In the genomic region with DNA sequence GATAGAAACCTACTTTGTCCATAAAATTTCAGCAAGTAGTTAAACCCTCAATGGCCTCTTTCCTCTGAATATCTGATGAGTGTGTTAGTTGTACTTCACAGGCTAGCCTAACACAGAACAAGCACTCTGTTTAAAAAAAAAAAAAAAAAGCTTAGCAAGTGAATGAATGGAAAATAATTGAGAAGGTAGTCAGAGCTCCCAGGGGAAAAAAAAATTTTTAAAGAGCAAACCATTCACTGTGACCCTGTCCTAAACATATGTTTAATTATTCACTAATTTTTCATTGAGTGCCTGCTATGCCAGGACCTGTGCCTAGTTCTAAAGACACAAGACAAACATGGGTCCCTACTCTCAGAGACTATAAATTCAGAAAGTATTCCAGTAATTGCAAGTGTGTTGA, we compare ENCODE assay signal across 19 cellular contexts.
DNase-seq lines count a peak whose midpoint lies in the region; ATAC-seq, FAIRE-seq and TF ChIP-seq lines count a peak whose summit lies in the region.
"Had no signal": no experiment of that assay in that cellular context is flagged by ENCODE, and none has a peak within 500 bp of the region (broad histone marks: within the 10 kb centered on the region; RNA-seq: fewer than 3 reads in every experiment).

No MANE protein-coding gene starts in this region.

- no peak overlapping the region for H3K27ac ChIP-seq in A549
- H3K27ac ChIP-seq in GM23248: no peak overlapping the region
- H3K27ac ChIP-seq in lower lobe of right lung: no peak overlapping the region

- no peak for TF ChIP-seq RAD21 in A549 (conservative IDR thresholded peaks at IDR 0.05 in 1 of 2, IDR thresholded peaks at IDR 0.05 in 1 of 2)

- TF ChIP-seq EP300 in A549 (IDR thresholded peaks at IDR 0.05): no peak

- CTCF ChIA-PET in A549 (lab: Yijun Ruan, JAX): interaction anchor here (1.3 kb wide), 1 partner anchor 98 kb away, joined by 3 read pairs; no protein-coding TSS in a partner anchor

- H2AFZ ChIP-seq in GM23248: no peak overlapping the region

- DNase-seq in A549 (ENCODE audit: low read depth in 1 of 2, low spot score in 1 of 2) (no peak), GM23248 (peak; percentile 7), fibroblast of the aortic adventitia (ENCODE audit: low read depth) (peak; percentile 35), lower lobe of right lung (no peak), pons (ENCODE audit: low spot score) (no peak)
- DNase-seq in stimulated activated CD4-positive, alpha-beta T cell treated with anti-CD3 and anti-CD28 coated beads, Interleukin-2, amount 100 ng/mL, for 48 hours: no peak
- DNase-seq: C1 segment of cervical spinal cord, DMS 273 treated with DMSO at 0.1 percent for 48 hours, NCI-H1105, NCI-H1694, NCI-H2081 treated with DMSO at 0.1 percent for 48 hours, NCI-H510A, NCI-H774, SHP77, SK-N-SH had no signal

- H3K4me2 ChIP-seq in A549 (0 out of 3 replicates have a peak overlapping the region, but pooled peaks have one; percentile 2), GM23248 (ENCODE audit: unreplicated experiment) (no peak overlapping the region)
- H3K4me2 ChIP-seq: SK-N-SH had no signal

- H3K4me1 ChIP-seq in A549 (peaks cover 21% of the 10 kb centered on the region), GM23248 (ENCODE audit: insufficient read depth) (no peaks in the 10 kb centered on the region), lower lobe of right lung (no peaks in the 10 kb centered on the region)

- no peaks in the 10 kb centered on the region for H4K20me1 ChIP-seq in GM23248 (ENCODE audit: insufficient read depth)

- POLR2A ChIA-PET in A549 (lab: Yijun Ruan, JAX): no interaction called here

- H3K4me3 ChIP-seq in A549 (no peak overlapping the region), GM23248 (no peak overlapping the region), fibroblast of the aortic adventitia (ENCODE audit: low read depth, low read length) (no peak overlapping the region), lower lobe of right lung (no peak overlapping the region)

- intact Hi-C loops in lower lobe of right lung (cut with DNase I): no loop called here

- H3K36me3 ChIP-seq in GM23248 (ENCODE audit: low read depth) (no peaks in the 10 kb centered on the region), lower lobe of right lung (no peaks in the 10 kb centered on the region)

- H3K9me3 ChIP-seq in A549 (no peaks in the 10 kb centered on the region), GM23248 (ENCODE audit: low read depth) (no peaks in the 10 kb centered on the region), lower lobe of right lung (no peaks in the 10 kb centered on the region)
- H3K9me3 ChIP-seq: SK-N-SH had no signal

- FAIRE-seq in A549 (lab: Jason Lieb, UNC): no peak
- FAIRE-seq: GM19239, H1 had no signal

- no peaks in the 10 kb centered on the region for H3K9me2 ChIP-seq in GM23248 (ENCODE audit: insufficient read depth)
- H3K9me2 ChIP-seq: SK-N-SH had no signal

- in situ Hi-C loops in GM23248 (cut with MboI): no loop called here

- no peak for TF ChIP-seq POLR2A in A549 (IDR thresholded peaks at IDR 0.05; ENCODE audit: low read length)

- TF ChIP-seq CTCF in A549 (IDR thresholded peaks at IDR 0.05) (no peak), fibroblast of the aortic adventitia (IDR thresholded peaks at IDR 0.05; ENCODE audit: insufficient read depth, low read length) (no peak), lower lobe of right lung (IDR thresholded peaks at IDR 0.05) (no peak)

- no peak overlapping the region for H3K9ac ChIP-seq in GM23248
- H3K9ac ChIP-seq: SK-N-SH had no signal

- no peaks in the 10 kb centered on the region for H3K79me2 ChIP-seq in GM23248 (ENCODE audit: insufficient read depth)

- H3F3A ChIP-seq in GM23248 (ENCODE audit: insufficient read depth): no peaks in the 10 kb centered on the region

- peaks cover 4% of the 10 kb centered on the region for H3K27me3 ChIP-seq in GM23248 (replicated peaks; ENCODE audit: insufficient read depth)
- H3K27me3 ChIP-seq in lower lobe of right lung (ENCODE audit: low read depth): no peaks in the 10 kb centered on the region

- ATAC-seq in A549: no peak
- ATAC-seq in lower lobe of right lung: peak; percentile 32 to 40
- ATAC-seq in HG02623 (IDR thresholded peaks at IDR 0.05; ENCODE audit: unreplicated experiment): no peak
- no peak for ATAC-seq in GM19467 (IDR thresholded peaks at IDR 0.05; ENCODE audit: unreplicated experiment)

TF ChIP-seq in A549, 52 proteins besides CTCF, POLR2A, EP300 and RAD21:
- TF ChIP-seq BHLHE40 (IDR thresholded peaks at IDR 0.05; ENCODE audit: low read depth, low read length) (no peak), CBX2 (IDR thresholded peaks at IDR 0.05; ENCODE audit: borderline replicate concordance, low read depth) (no peak), ELK1 (IDR thresholded peaks at IDR 0.05; ENCODE audit: low read depth, low read length) (no peak), KDM5A (IDR thresholded peaks at IDR 0.05) (no peak), RNF2 (IDR thresholded peaks at IDR 0.05; ENCODE audit: borderline replicate concordance, low read depth) (no peak), NR3C1 (IDR thresholded peaks at IDR 0.05) (no peak), RARB (CRISPR knock-in tag; IDR thresholded peaks at IDR 0.05) (no peak), CHD2 (IDR thresholded peaks at IDR 0.05; ENCODE audit: low read length, partially characterized antibody) (no peak), FOSL2 (IDR thresholded peaks at IDR 0.05) (no peak), FOSL2 (CRISPR knock-in tag; IDR thresholded peaks at IDR 0.05) (no peak), EHMT2 (IDR thresholded peaks at IDR 0.05; ENCODE audit: low read depth) (no peak), MAFK (IDR thresholded peaks at IDR 0.05; ENCODE audit: partially characterized antibody) (no peak), MAZ (IDR thresholded peaks at IDR 0.05; ENCODE audit: borderline replicate concordance, low read depth, low read length) (no peak), HOXA7 (CRISPR knock-in tag; IDR thresholded peaks at IDR 0.05) (no peak), TP53 (CRISPR knock-in tag; IDR thresholded peaks at IDR 0.05) (no peak), ZSCAN20 (CRISPR knock-in tag; IDR thresholded peaks at IDR 0.05) (no peak), EHF (CRISPR knock-in tag; IDR thresholded peaks at IDR 0.05) (no peak)

Comparison
In these comparisons a context has a peak if more than half of its experiments do, and no peak if none do; other contexts are left out.
1. ATAC-seq: peak in lower lobe of right lung (2 of 2); none in A549 (0 of 2), HG02623 (single experiment) and GM19467 (single experiment).
2. DNase-seq: peak in GM23248 (single experiment) and fibroblast of the aortic adventitia (single experiment); none in A549 (0 of 2), lower lobe of right lung (single experiment), stimulated activated CD4-positive, alpha-beta T cell treated with anti-CD3 and anti-CD28 coated beads, Interleukin-2, amount 100 ng/mL, for 48 hours (0 of 2) and pons (single experiment).